In genomic region chrX:153667931-153668396, GRCh38 we compare ENCODE assay signal across 8 cellular contexts. TPM values are rescaled to one million over a fixed set of nuclear protein-coding genes. Genes with fewer than 3 reads are reported as not detected.
A peak's percentile ranks its signal among the peaks of the same experiment; 100 is the strongest.
DNase-seq lines count a peak whose midpoint lies in the region; ATAC-seq and TF ChIP-seq lines count a peak whose summit lies in the region.

No MANE protein-coding gene starts in this region.

- H4K20me1 ChIP-seq in DND-41 (ENCODE audit: insufficient read depth, low read length): no peaks in the 10 kb centered on the region

- peaks cover 9% of the 10 kb centered on the region for H3K4me1 Mint-ChIP-seq in activated CD8-positive, alpha-beta T cell treated with anti-CD3 and anti-CD28 coated beads, Interleukin-2, amount 10 ng/mL, durations not matched to agents 7 days and 5 days (ENCODE audit: low read depth)
- peaks cover 12% of the 10 kb centered on the region for H3K4me1 Mint-ChIP-seq in memory B cell

- no peak overlapping the region for H3K4me2 ChIP-seq in DND-41 (ENCODE audit: insufficient read depth, low read length)

- POLR2A ChIA-PET in activated CD8-positive, alpha-beta T cell treated with anti-CD3 and anti-CD28 coated beads, Interleukin-2, amount 10 ng/mL, durations not matched to agents 7 days and 5 days (lab: Charles Lee): no interaction called here

- TF ChIP-seq CTCF in DND-41 (IDR thresholded peaks at IDR 0.05; ENCODE audit: borderline replicate concordance, extremely low read depth, low read length, poor library complexity, severe bottlenecking): peak; percentile 79

- peak; percentile 79 for ATAC-seq in DND-41 (ENCODE audit: insufficient read depth, low read depth)
- peak; percentile 63 for ATAC-seq in HG03135 (IDR thresholded peaks at IDR 0.05; ENCODE audit: unreplicated experiment)
- peak; percentile 85 for ATAC-seq in activated CD8-positive, alpha-beta T cell treated with anti-CD3 and anti-CD28 coated beads, Interleukin-2, amount 10 ng/mL, durations not matched to agents 7 days and 5 days
- ATAC-seq in memory B cell (ENCODE audit: low read depth): peak; percentile 87
- no peak for ATAC-seq in HG02678 (IDR thresholded peaks at IDR 0.05; ENCODE audit: unreplicated experiment)

- H3K27ac ChIP-seq in DND-41 (ENCODE audit: low read length): no peak overlapping the region

- CTCF ChIA-PET in activated CD8-positive, alpha-beta T cell treated with anti-CD3 and anti-CD28 coated beads, Interleukin-2, amount 10 ng/mL, durations not matched to agents 7 days and 5 days (lab: Charles Lee): interaction anchor here (0.6 to 4.8 kb wide), 28 partner anchors 10 to 725 kb away, joined by 3 to 48 read pairs (median 4); no protein-coding TSS in a partner anchor

- no peaks in the 10 kb centered on the region for H3K36me3 ChIP-seq in DND-41 (ENCODE audit: insufficient read depth, low read length)

- H3K9me3 ChIP-seq in DND-41 (ENCODE audit: insufficient read depth, low read length, severe bottlenecking): no peaks in the 10 kb centered on the region

- H3K36me3 Mint-ChIP-seq in activated CD8-positive, alpha-beta T cell treated with anti-CD3 and anti-CD28 coated beads, Interleukin-2, amount 10 ng/mL, durations not matched to agents 7 days and 5 days (ENCODE audit: low read depth): no peaks in the 10 kb centered on the region
- H3K36me3 Mint-ChIP-seq in memory B cell: no peaks in the 10 kb centered on the region

- H3K27me3 Mint-ChIP-seq in activated CD8-positive, alpha-beta T cell treated with anti-CD3 and anti-CD28 coated beads, Interleukin-2, amount 10 ng/mL, durations not matched to agents 7 days and 5 days (ENCODE audit: low read depth): peaks cover 14% of the 10 kb centered on the region
- peaks cover 12% of the 10 kb centered on the region for H3K27me3 Mint-ChIP-seq in memory B cell

- peak overlapping the region; percentile 73 for H3K4me3 Mint-ChIP-seq in activated CD8-positive, alpha-beta T cell treated with anti-CD3 and anti-CD28 coated beads, Interleukin-2, amount 10 ng/mL, durations not matched to agents 7 days and 5 days
- peak overlapping the region; percentile 81 for H3K4me3 Mint-ChIP-seq in memory B cell

- H3K9ac ChIP-seq in DND-41 (ENCODE audit: low read depth, low read length): no peak overlapping the region

- H3K27me3 ChIP-seq in DND-41 (ENCODE audit: insufficient read depth, low read length, poor library complexity): no peaks in the 10 kb centered on the region

- H2AFZ ChIP-seq in DND-41 (ENCODE audit: low read depth, low read length): no peak overlapping the region

- H3K27ac Mint-ChIP-seq in activated CD8-positive, alpha-beta T cell treated with anti-CD3 and anti-CD28 coated beads, Interleukin-2, amount 10 ng/mL, durations not matched to agents 7 days and 5 days: no peak overlapping the region
- H3K27ac Mint-ChIP-seq in memory B cell: peak overlapping the region; percentile 28

- no peaks in the 10 kb centered on the region for H3K9me3 Mint-ChIP-seq in activated CD8-positive, alpha-beta T cell treated with anti-CD3 and anti-CD28 coated beads, Interleukin-2, amount 10 ng/mL, durations not matched to agents 7 days and 5 days (ENCODE audit: insufficient read depth)
- no peaks in the 10 kb centered on the region for H3K9me3 Mint-ChIP-seq in memory B cell

- H3K4me3 ChIP-seq in DND-41 (ENCODE audit: low read depth in 1 of 2, low read length in 2 of 2): no peak overlapping the region

- H3K79me2 ChIP-seq in DND-41 (ENCODE audit: insufficient read depth, low read length): no peaks in the 10 kb centered on the region

- DNase-seq in DND-41: peak; percentile 69
- DNase-seq in NCI-H748 treated with DMSO at 0.1 percent for 48 hours (lab: John Stamatoyannopoulos, UW): peak; percentile 52
- peak; percentile 81 for DNase-seq in activated CD8-positive, alpha-beta T cell treated with anti-CD3 and anti-CD28 coated beads, Interleukin-2, amount 10 ng/mL, durations not matched to agents 7 days and 5 days
- peak; percentile 69 for DNase-seq in effector CD4-positive, alpha-beta T cell
- DNase-seq in memory B cell (ENCODE audit: low spot score in 2 of 2): peak; percentile 67 to 72
- DNase-seq in stimulated activated CD8-positive, alpha-beta memory T cell treated with anti-CD3 and anti-CD28 coated beads, Interleukin-15, amount 100 ng/mL, for 1 hour (ENCODE audit: low read depth): peak; percentile 56

- H3K4me1 ChIP-seq in DND-41 (ENCODE audit: insufficient read depth, low read length): no peaks in the 10 kb centered on the region

RNA-seq across cellular contexts. Expression of gene PNCK, which starts 5.6 kb away (rescaled TPM):
- total RNA-seq in activated CD8-positive, alpha-beta T cell treated with anti-CD3 and anti-CD28 coated beads, Interleukin-2, amount 10 ng/mL, durations not matched to agents 7 days and 5 days: under 1 TPM; 0.16 to 0.58 TPM

RNA-seq across cellular contexts. Expression of gene SLC6A8, which starts 19.8 kb away (rescaled TPM):
- 1 to 10 TPM in 1 of 2 experiments, under 1 TPM in 1; 0.82 to 1.3 TPM for total RNA-seq in activated CD8-positive, alpha-beta T cell treated with anti-CD3 and anti-CD28 coated beads, Interleukin-2, amount 10 ng/mL, durations not matched to agents 7 days and 5 days

RNA-seq across cellular contexts. Expression of gene DUSP9, which starts 21.0 kb away (rescaled TPM):
- total RNA-seq in activated CD8-positive, alpha-beta T cell treated with anti-CD3 and anti-CD28 coated beads, Interleukin-2, amount 10 ng/mL, durations not matched to agents 7 days and 5 days: not detected

RNA-seq across cellular contexts. Expression of gene BCAP31, which starts 56.2 kb away (rescaled TPM):
- 100 to 1,000 TPM; 155 to 158 TPM for total RNA-seq in activated CD8-positive, alpha-beta T cell treated with anti-CD3 and anti-CD28 coated beads, Interleukin-2, amount 10 ng/mL, durations not matched to agents 7 days and 5 days

RNA-seq across cellular contexts. Expression of gene ABCD1, which starts 56.7 kb away (rescaled TPM):
- 10 to 100 TPM; 14.6 to 15.9 TPM for total RNA-seq in activated CD8-positive, alpha-beta T cell treated with anti-CD3 and anti-CD28 coated beads, Interleukin-2, amount 10 ng/mL, durations not matched to agents 7 days and 5 days
